8 cellular contexts compared by ENCODE assay signal in the genomic region with DNA sequence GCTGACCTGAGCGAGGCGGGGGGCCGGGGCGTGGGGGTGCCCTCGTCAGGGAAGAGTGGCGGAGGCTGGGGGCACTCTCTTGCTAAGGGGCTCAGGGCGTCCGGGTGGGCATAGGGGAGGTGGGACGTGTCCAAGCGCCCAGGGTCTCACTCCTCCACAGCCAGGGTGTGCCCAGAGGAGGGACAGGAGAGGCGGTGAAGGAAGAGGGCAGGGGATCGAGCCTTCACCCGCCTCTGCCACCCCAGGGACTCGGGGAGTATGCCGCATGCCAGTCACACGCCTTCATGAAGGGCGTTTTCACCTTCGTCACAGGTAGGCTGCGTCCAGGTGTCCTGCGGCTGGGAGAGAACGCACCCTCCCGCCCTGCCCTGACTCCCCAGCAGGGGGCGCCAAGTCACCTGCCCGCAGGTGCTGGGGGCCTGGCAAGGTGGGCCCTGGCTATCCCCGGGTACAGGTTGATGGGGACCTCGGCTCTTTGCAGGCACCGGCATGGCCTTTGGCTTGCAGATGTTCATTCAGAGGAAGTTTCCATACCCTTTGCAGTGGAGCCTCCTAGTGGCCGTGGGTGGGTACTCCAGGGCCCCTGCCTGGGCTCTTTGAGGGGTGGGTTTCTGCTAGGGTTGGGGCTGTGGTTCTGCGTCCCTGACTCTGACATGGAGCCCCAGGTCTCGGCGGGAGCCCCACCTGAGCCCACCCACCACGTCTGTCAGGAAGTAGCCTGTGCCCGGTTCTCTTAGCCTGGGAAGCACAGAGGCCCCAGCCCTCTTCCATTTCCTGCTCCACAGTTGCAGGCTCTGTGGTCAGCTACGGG.
DNase-seq lines count a peak whose midpoint lies in the region; ATAC-seq, FAIRE-seq and TF ChIP-seq lines count a peak whose summit lies in the region.

No MANE protein-coding gene starts in this region.

- peak overlapping the region; percentile 92 for H3K4me3 ChIP-seq in GM12864 (ENCODE audit: low read depth, low read length)
- peak overlapping the region; percentile 92 for H3K4me3 ChIP-seq in rectal smooth muscle tissue (ENCODE audit: low read length)

- intact Hi-C loops in head of caudate nucleus (cut with DNase I) = loop anchor here (5.0 kb wide), 1 partner anchor 161 kb away; a partner anchor contains a TSS

- no peaks in the 10 kb centered on the region for H3K27me3 ChIP-seq in rectal smooth muscle tissue (ENCODE audit: control insufficient read depth, insufficient read depth, low read length)

- peak; percentile 98 for TF ChIP-seq CTCF in GM12864 (IDR thresholded peaks at IDR 0.05; ENCODE audit: low read depth, low read length, missing control alignments)

- peak overlapping the region; percentile 88 for H3K27ac ChIP-seq in rectal smooth muscle tissue (ENCODE audit: low read depth, low read length)

- no peaks in the 10 kb centered on the region for H3K36me3 ChIP-seq in rectal smooth muscle tissue (ENCODE audit: control insufficient read depth, insufficient read depth, low read length)

- peaks cover 9% of the 10 kb centered on the region for H3K4me1 ChIP-seq in rectal smooth muscle tissue (ENCODE audit: control insufficient read depth, insufficient read depth, low read length)

- ATAC-seq in HG03460 (IDR thresholded peaks at IDR 0.05; ENCODE audit: unreplicated experiment) = peak; percentile 14
- ATAC-seq in HG03565 (IDR thresholded peaks at IDR 0.05; ENCODE audit: unreplicated experiment) = no peak

- no peak for FAIRE-seq in RCC 7860 (lab: Jason Lieb, UNC)

- H3K9ac ChIP-seq in rectal smooth muscle tissue (ENCODE audit: low read length) = peak overlapping the region; percentile 80

- DNase-seq in GM12864 (ENCODE audit: low read depth) = no peak
- DNase-seq in RCC 7860 (ENCODE audit: low spot score) = peak; percentile 44
- peak; percentile 54 for DNase-seq in activated gamma-delta T cell treated with anti-CD3 and anti-CD28 coated beads, Interleukin-2, amount 50 U/mL, for 16 hours (ENCODE audit: low read depth)
- DNase-seq in head of caudate nucleus = peak in 33 of 42 donors; percentile 24 to 74 (median 45)
- no peak for DNase-seq in 8988T

Comparison
In these comparisons a context has a peak if more than half of its experiments do, and no peak if none do; other contexts are left out.
1. DNase-seq: peak in RCC 7860 (single experiment), activated gamma-delta T cell treated with anti-CD3 and anti-CD28 coated beads, Interleukin-2, amount 50 U/mL, for 16 hours (single experiment) and head of caudate nucleus (33 of 42); none in GM12864 (single experiment) and 8988T (single experiment).